19 cellular contexts compared by ENCODE assay signal in the genomic region with DNA sequence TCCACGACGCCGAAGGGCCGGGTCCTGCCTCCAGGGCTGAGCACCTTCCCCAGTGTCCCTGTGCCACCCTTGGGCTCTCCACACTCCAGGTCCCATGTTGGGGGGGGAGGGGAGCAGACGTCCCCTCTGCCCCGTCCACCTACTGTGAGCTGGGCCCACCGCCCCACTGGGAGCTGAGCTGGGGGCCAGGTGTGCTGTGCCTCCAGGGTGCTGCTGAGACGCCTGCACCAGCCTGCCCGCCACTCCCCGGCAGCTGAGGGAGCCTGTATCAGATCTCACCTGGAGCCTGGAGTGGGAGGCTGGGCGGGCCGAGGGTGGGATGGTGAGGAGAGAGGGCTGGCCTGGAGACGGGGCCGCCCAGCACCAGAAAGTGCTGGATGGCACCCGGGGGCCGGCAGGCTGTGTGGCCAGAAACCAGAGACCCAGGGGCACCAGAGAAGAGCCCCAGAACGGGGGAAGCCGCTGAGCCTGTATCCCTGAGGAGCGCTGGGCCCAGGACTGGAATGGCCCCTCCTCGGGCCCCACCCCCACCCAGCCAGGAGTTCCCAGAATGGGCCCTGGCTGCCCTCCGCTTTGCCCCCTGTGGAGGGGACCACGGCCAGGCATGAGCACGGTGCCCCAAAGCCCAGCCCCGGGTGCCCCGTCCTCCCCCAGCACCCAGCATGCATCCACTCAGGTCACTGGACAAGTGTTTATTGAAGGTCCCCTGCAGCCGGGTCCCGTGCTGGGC. TPM values are rescaled to one million over a fixed set of nuclear protein-coding genes. Genes with fewer than 3 reads are reported as not detected.
DNase-seq lines count a peak whose midpoint lies in the region; ATAC-seq, FAIRE-seq and TF ChIP-seq lines count a peak whose summit lies in the region.
"Had no signal": no experiment of that assay in that cellular context is flagged by ENCODE, and none has a peak within 500 bp of the region (broad histone marks: within the 10 kb centered on the region; RNA-seq: fewer than 3 reads in every experiment).

No MANE protein-coding gene starts in this region.

- H3K9me3 ChIP-seq in IMR-90 (ENCODE audit: control insufficient read depth, insufficient read depth, low read length) (no peaks in the 10 kb centered on the region), psoas muscle (no peaks in the 10 kb centered on the region), mesenchymal stem cell (ENCODE audit: control insufficient read depth, low read length) (no peaks in the 10 kb centered on the region)

- intact Hi-C loops in IMR-90 (cut with micrococcal nuclease) (no loop called here), psoas muscle (cut with DNase I) (no loop called here)

- ATAC-seq in IMR-90 (ENCODE audit: low read depth) (no peak), psoas muscle (no peak)
- ATAC-seq: effector memory CD8-positive, alpha-beta T cell had no signal

- no peaks in the 10 kb centered on the region for H4K20me1 ChIP-seq in IMR-90 (ENCODE audit: insufficient read depth, low read length)

- H3K4me3 ChIP-seq in IMR-90 (ENCODE audit: insufficient read depth, low read depth, low read length): no peak overlapping the region
- H3K4me3 ChIP-seq in epithelial cell of esophagus (ENCODE audit: low read length): no peak overlapping the region
- no peak overlapping the region for H3K4me3 ChIP-seq in psoas muscle
- H3K4me3 ChIP-seq in mesenchymal stem cell (ENCODE audit: insufficient read depth in 1 of 2, low read depth in 1 of 2, low read length in 2 of 2): no peak overlapping the region

- H3K4ac ChIP-seq in IMR-90 (ENCODE audit: low read depth, low read length) (no peak overlapping the region), mesenchymal stem cell (ENCODE audit: low read depth in 1 of 2, low read length in 2 of 2) (no peak overlapping the region)

- no peak for FAIRE-seq in H54 (lab: Jason Lieb, UNC)
- FAIRE-seq: GM18507, urothelium cell line had no signal

- H3K27ac ChIP-seq in IMR-90 (ENCODE audit: insufficient read depth, low read length) (no peak overlapping the region), psoas muscle (no peak overlapping the region), mesenchymal stem cell (ENCODE audit: low read length, poor library complexity, severe bottlenecking) (no peak overlapping the region)
- H3K27ac ChIP-seq: brain microvascular endothelial cell had no signal

- H4K91ac ChIP-seq in IMR-90 (ENCODE audit: insufficient read depth, low read depth, low read length): no peak overlapping the region
- no peak overlapping the region for H4K91ac ChIP-seq in mesenchymal stem cell (ENCODE audit: low read length)

- H4K8ac ChIP-seq in IMR-90 (ENCODE audit: low read depth in 2 of 2, low read length in 2 of 2) (no peak overlapping the region), mesenchymal stem cell (ENCODE audit: low read length) (no peak overlapping the region)

- no peak for TF ChIP-seq POLR2A in IMR-90 (IDR thresholded peaks at IDR 0.05; ENCODE audit: low read depth, low read length)
- TF ChIP-seq POLR2A in H54 (IDR thresholded peaks at IDR 0.05; ENCODE audit: low read depth, low read length): no peak

- no peak overlapping the region for H3K56ac ChIP-seq in IMR-90 (ENCODE audit: extremely low read depth, insufficient read depth, low read length)

- no peaks in the 10 kb centered on the region for H3K9me3 Mint-ChIP-seq in activated naive CD4-positive, alpha-beta T cell treated with anti-CD3 and anti-CD28 coated beads, Interleukin-2, amount 10 ng/mL, durations not matched to agents 7 days and 5 days
- H3K9me3 Mint-ChIP-seq: effector memory CD8-positive, alpha-beta T cell; neural crest cell; T-helper 2 cell treated with Interferon-gamma antibody and Interleukin-4, amounts not matched to agents 5 μg/mL and 100 μg/mL, for 36 hours had no signal

- H3K27me3 Mint-ChIP-seq in activated naive CD4-positive, alpha-beta T cell treated with anti-CD3 and anti-CD28 coated beads, Interleukin-2, amount 10 ng/mL, durations not matched to agents 7 days and 5 days: peaks cover 62% of the 10 kb centered on the region
- H3K27me3 Mint-ChIP-seq: effector memory CD8-positive, alpha-beta T cell had no signal

- H2BK12ac ChIP-seq in mesenchymal stem cell (ENCODE audit: low read length in 2 of 2): no peak overlapping the region

- H3K23ac ChIP-seq in IMR-90 (ENCODE audit: low read depth, low read length): no peak overlapping the region
- H3K23ac ChIP-seq in mesenchymal stem cell (ENCODE audit: low read length in 2 of 2): peak overlapping the region in 1 of 2 experiments; percentile 84

- H2BK120ac ChIP-seq in IMR-90 (ENCODE audit: low read depth, low read length) (no peak overlapping the region), mesenchymal stem cell (ENCODE audit: low read depth, low read length) (no peak overlapping the region)

- no peak overlapping the region for H3K4me3 Mint-ChIP-seq in activated naive CD4-positive, alpha-beta T cell treated with anti-CD3 and anti-CD28 coated beads, Interleukin-2, amount 10 ng/mL, durations not matched to agents 7 days and 5 days
- H3K4me3 Mint-ChIP-seq: effector memory CD8-positive, alpha-beta T cell; neural crest cell; T-helper 2 cell treated with Interferon-gamma antibody and Interleukin-4, amounts not matched to agents 5 μg/mL and 100 μg/mL, for 36 hours had no signal

- H3K27me3 ChIP-seq in IMR-90 (ENCODE audit: control insufficient read depth, insufficient read depth, low read length) (no peaks in the 10 kb centered on the region; the same call in 1 of the 2 replicates), psoas muscle (ENCODE audit: insufficient read depth in 3 of 3, low read length in 2 of 3) (peaks cover 0 to 53% (median 9%) of the 10 kb centered on the region in 3 donors), mesenchymal stem cell (ENCODE audit: control insufficient read depth in 1 of 2, insufficient read depth in 1 of 2, low read length in 2 of 2) (peaks cover 0 to 71% of the 10 kb centered on the region in 2 experiments)

- TF ChIP-seq CTCF in IMR-90 (conservative IDR thresholded peaks at IDR 0.05; ENCODE audit: low read depth, low read length): no peak
- TF ChIP-seq CTCF in epithelial cell of esophagus (IDR thresholded peaks at IDR 0.05; ENCODE audit: insufficient read depth, low read depth, low read length, missing control alignments): no peak
- TF ChIP-seq CTCF in psoas muscle (IDR thresholded peaks at IDR 0.05): no peak

- no peak for TF ChIP-seq RAD21 in IMR-90 (IDR thresholded peaks at IDR 0.05; ENCODE audit: low read length)

- CTCF ChIA-PET in activated naive CD4-positive, alpha-beta T cell treated with anti-CD3 and anti-CD28 coated beads, Interleukin-2, amount 10 ng/mL, durations not matched to agents 7 days and 5 days (lab: Charles Lee): no interaction called here
- CTCF ChIA-PET in IMR-90 (lab: Yijun Ruan, JAX): no interaction called here

- dilution Hi-C loops in IMR-90 (cut with HindIII; ENCODE audit: low sequenced_read_pairs, unreplicated experiment): no loop called here

- H3K36me3 Mint-ChIP-seq in activated naive CD4-positive, alpha-beta T cell treated with anti-CD3 and anti-CD28 coated beads, Interleukin-2, amount 10 ng/mL, durations not matched to agents 7 days and 5 days: no peaks in the 10 kb centered on the region

- no peak overlapping the region for H4K5ac ChIP-seq in IMR-90 (ENCODE audit: low read depth, low read length)

- H2BK5ac ChIP-seq in IMR-90 (ENCODE audit: low read depth, low read length, poor library complexity, severe bottlenecking): no peak overlapping the region
- no peak overlapping the region for H2BK5ac ChIP-seq in mesenchymal stem cell (ENCODE audit: low read depth, low read length, poor library complexity, severe bottlenecking)

- no peak overlapping the region for H2BK20ac ChIP-seq in IMR-90 (ENCODE audit: low read depth, low read length)

- H3K4me2 ChIP-seq in IMR-90 (ENCODE audit: low read depth, low read length) (no peak overlapping the region), mesenchymal stem cell (ENCODE audit: low read length, poor library complexity, severe bottlenecking) (no peak overlapping the region)

- no peak overlapping the region for H3K27ac Mint-ChIP-seq in activated naive CD4-positive, alpha-beta T cell treated with anti-CD3 and anti-CD28 coated beads, Interleukin-2, amount 10 ng/mL, durations not matched to agents 7 days and 5 days
- H3K27ac Mint-ChIP-seq: effector memory CD8-positive, alpha-beta T cell; T-helper 2 cell treated with Interferon-gamma antibody and Interleukin-4, amounts not matched to agents 5 μg/mL and 100 μg/mL, for 36 hours had no signal

- peaks cover 17% of the 10 kb centered on the region for H3K4me1 Mint-ChIP-seq in activated naive CD4-positive, alpha-beta T cell treated with anti-CD3 and anti-CD28 coated beads, Interleukin-2, amount 10 ng/mL, durations not matched to agents 7 days and 5 days

- H2AK5ac ChIP-seq in IMR-90 (ENCODE audit: low read depth, low read length) (no peak overlapping the region), mesenchymal stem cell (ENCODE audit: low read length, severe bottlenecking) (no peak overlapping the region)

- in situ Hi-C loops in IMR-90 (cut with MboI; ENCODE audit: low sequenced_read_pairs): no loop called here

- peak; percentile 21 for DNase-seq in activated naive CD4-positive, alpha-beta T cell treated with anti-CD3 and anti-CD28 coated beads, Interleukin-2, amount 10 ng/mL, durations not matched to agents 7 days and 5 days
- no peak for DNase-seq in activated naive CD4-positive, alpha-beta T cell treated with anti-CD3 and anti-CD28 coated beads, Interleukin-2, amount 50 U/mL, for 16 hours
- no peak for DNase-seq in IMR-90
- peak; percentile 49 for DNase-seq in epithelial cell of esophagus (ENCODE audit: low read depth)
- DNase-seq in psoas muscle: peak; percentile 19 to 44
- DNase-seq in mesenchymal stem cell: no peak
- DNase-seq in NCI-H1694 treated with DMSO at 0.1 percent for 48 hours (lab: John Stamatoyannopoulos, UW): no peak
- DNase-seq in H54 (ENCODE audit: insufficient read length, low spot score): no peak
- DNase-seq: activated gamma-delta T cell; brain microvascular endothelial cell; DMS 273 treated with DMSO at 0.1 percent for 48 hours; effector memory CD8-positive, alpha-beta T cell; SHP77; stimulated activated CD4-positive, alpha-beta T cell treated with anti-CD3 and anti-CD28 coated beads, Interleukin-4, amount 100 ng/mL, for 4 hours had no signal

- no peak overlapping the region for H3K9ac ChIP-seq in IMR-90 (ENCODE audit: low read depth, low read length)
- H3K9ac ChIP-seq in mesenchymal stem cell (ENCODE audit: low read length): no peak overlapping the region

- 80% methylated on average over 3 of the region's 27 CpGs; no CpG with 5 or more reads in 1 of the 2 experiments for WGBS in IMR-90 (ENCODE audit: extremely low coverage in 2 of 2, insufficient read length in 1 of 2), 2 experiments
- WGBS in psoas muscle, 3 donors: 86 to 88% (median 87%) methylated on average over 17 to 27 of the region's 27 CpGs
- WGBS in mesenchymal stem cell: 81% methylated on average over 27 of the region's 27 CpGs

- H2AFZ ChIP-seq in IMR-90 (replicated peaks; ENCODE audit: low read length, poor library complexity) (no peak overlapping the region), mesenchymal stem cell (ENCODE audit: low read depth, low read length) (no peak overlapping the region)

- H3K79me1 ChIP-seq in IMR-90 (ENCODE audit: low read depth in 1 of 2, low read length in 2 of 2): no peaks in the 10 kb centered on the region
- no peaks in the 10 kb centered on the region for H3K79me1 ChIP-seq in mesenchymal stem cell (replicated peaks; ENCODE audit: low read length, poor library complexity, severe bottlenecking)

- H2AK9ac ChIP-seq in IMR-90 (replicated peaks; ENCODE audit: low read depth, low read length, poor library complexity): peak overlapping the region; percentile 16

- H3K36me3 ChIP-seq in IMR-90 (ENCODE audit: control insufficient read depth, insufficient read depth, low read length): no peaks in the 10 kb centered on the region
- no peaks in the 10 kb centered on the region for H3K36me3 ChIP-seq in psoas muscle (ENCODE audit: insufficient read depth in 1 of 2, low read depth in 1 of 2)
- H3K36me3 ChIP-seq in mesenchymal stem cell (ENCODE audit: control insufficient read depth in 1 of 2, insufficient read depth in 2 of 2, low read depth in 1 of 2, low read length in 2 of 2): no peaks in the 10 kb centered on the region
- H3K36me3 ChIP-seq: brain microvascular endothelial cell had no signal

- no peaks in the 10 kb centered on the region for H3K9me1 ChIP-seq in IMR-90 (ENCODE audit: insufficient read depth, low read length)

- no peak overlapping the region for H3K14ac ChIP-seq in IMR-90 (replicated peaks; ENCODE audit: low read depth, low read length)
- no peak overlapping the region for H3K14ac ChIP-seq in mesenchymal stem cell (ENCODE audit: low read length in 2 of 2)

- H3K4me1 ChIP-seq in IMR-90 (ENCODE audit: control insufficient read depth, insufficient read depth, low read length) (peaks cover 3% of the 10 kb centered on the region; the same call in 1 of the 2 replicates), psoas muscle (peaks cover 10% of the 10 kb centered on the region), mesenchymal stem cell (ENCODE audit: control insufficient read depth, insufficient read depth, low read depth, low read length) (peaks cover 68% of the 10 kb centered on the region)

- H3K18ac ChIP-seq in IMR-90 (ENCODE audit: low read depth, low read length): no peak overlapping the region
- no peak overlapping the region for H3K18ac ChIP-seq in mesenchymal stem cell (ENCODE audit: low read depth in 1 of 2, low read length in 2 of 2)

- H2BK15ac ChIP-seq in IMR-90 (ENCODE audit: low read depth, low read length) (no peak overlapping the region), mesenchymal stem cell (ENCODE audit: low read depth, poor library complexity, severe bottlenecking) (no peak overlapping the region)

- POLR2A ChIA-PET in IMR-90 (lab: Charles Lee; ENCODE audit: unreplicated experiment): no interaction called here

- BruUV-seq in IMR-90 (replicated peaks; lab: Mats Ljungman, UMichigan): no TSS peak

RNA-seq across cellular contexts. Expression of a gene that starts 3.4 kb away (rescaled TPM):
- total RNA-seq in IMR-90 (2012; rRNA removed) (0.18 TPM in 1 of 2 replicates, not detected in the other), psoas muscle (under 1 TPM in 1 of 4 donors, not detected in 3; 0.27 TPM)
- polyA plus RNA-seq in IMR-90 (2012; rRNA removed) (1.0 and 1.2 TPM in 2 replicates), psoas muscle (under 1 TPM; 0.04 to 0.76 (median 0.13) TPM)
- 0.23 and 0.65 TPM in 2 replicates for polyA plus RNA-seq in IMR-90 (2012; cell fraction: cytosol; rRNA removed)
- 4.4 and 10.1 TPM in 2 replicates for polyA plus RNA-seq in IMR-90 (2012; cell fraction: nucleus; rRNA removed; ENCODE audit: low replicate concordance)
- polyA plus RNA-seq in mesenchymal stem cell (2013, experiment 1 of 2): not detected
- not detected for polyA plus RNA-seq in mesenchymal stem cell (2013, experiment 2 of 2)
- total RNA-seq: neural crest cell had no signal

RNA-seq across cellular contexts. Expression of a gene that starts 11.0 kb away (rescaled TPM):
- not detected in 2 replicates for total RNA-seq in IMR-90 (2012; rRNA removed)
- 0.15 and 0.44 TPM in 2 replicates for polyA plus RNA-seq in IMR-90 (2012; rRNA removed)
- polyA plus RNA-seq in IMR-90 (2012; cell fraction: cytosol; rRNA removed): 0.23 and 0.40 TPM in 2 replicates
- 0.63 and 1.3 TPM in 2 replicates for polyA plus RNA-seq in IMR-90 (2012; cell fraction: nucleus; rRNA removed; ENCODE audit: low replicate concordance)
- 1 to 10 TPM; 1.4 to 4.6 (median 3.7) TPM for total RNA-seq in psoas muscle
- 1 to 10 TPM; 1.7 to 3.8 (median 2.6) TPM for polyA plus RNA-seq in psoas muscle
- 0.04 TPM for polyA plus RNA-seq in mesenchymal stem cell (2013, experiment 1 of 2)
- polyA plus RNA-seq in mesenchymal stem cell (2013, experiment 2 of 2): 0.05 TPM

RNA-seq across cellular contexts. Expression of a gene that starts 28.8 kb away (rescaled TPM):
- total RNA-seq in IMR-90 (2012; rRNA removed) (57.0 and 69.4 TPM in 2 replicates), psoas muscle (100 to 1,000 TPM in 1 of 4 donors, 10 to 100 TPM in 3; 70.6 to 109 (median 82.5) TPM)
- polyA plus RNA-seq in IMR-90 (2012; rRNA removed) (250 and 252 TPM in 2 replicates), psoas muscle (100 to 1,000 TPM in 2 of 3 donors, 10 to 100 TPM in 1; 67.5 to 129 (median 108) TPM)
- 292 and 384 TPM in 2 replicates for polyA plus RNA-seq in IMR-90 (2012; cell fraction: cytosol; rRNA removed)
- 224 and 287 TPM in 2 replicates for polyA plus RNA-seq in IMR-90 (2012; cell fraction: nucleus; rRNA removed; ENCODE audit: low replicate concordance)
- polyA plus RNA-seq in mesenchymal stem cell (2013, experiment 1 of 2): 239 TPM
- 241 TPM for polyA plus RNA-seq in mesenchymal stem cell (2013, experiment 2 of 2)

RNA-seq across cellular contexts. Expression of a gene that starts 29.0 kb away (rescaled TPM):
- total RNA-seq in IMR-90 (2012; rRNA removed) (12.2 and 18.3 TPM in 2 replicates), psoas muscle (10 to 100 TPM in 3 of 4 donors, 1 to 10 TPM in 1; 8.9 to 13.7 (median 11.1) TPM)
- polyA plus RNA-seq in IMR-90 (2012; rRNA removed) (23.0 and 29.2 TPM in 2 replicates), psoas muscle (10 to 100 TPM in 2 of 3 donors, 1 to 10 TPM in 1; 7.7 to 30.3 (median 15.6) TPM)
- polyA plus RNA-seq in IMR-90 (2012; cell fraction: cytosol; rRNA removed): 24.3 and 37.0 TPM in 2 replicates
- polyA plus RNA-seq in IMR-90 (2012; cell fraction: nucleus; rRNA removed; ENCODE audit: low replicate concordance): 10.2 and 16.5 TPM in 2 replicates
- polyA plus RNA-seq in mesenchymal stem cell (2013, experiment 1 of 2): 24.3 TPM
- 24.2 TPM for polyA plus RNA-seq in mesenchymal stem cell (2013, experiment 2 of 2)

RNA-seq across cellular contexts. Expression of a gene that starts 29.3 kb away (rescaled TPM):
- total RNA-seq in IMR-90 (2012; rRNA removed): not detected in 2 replicates
- not detected in 2 replicates for polyA plus RNA-seq in IMR-90 (2012; rRNA removed)
- polyA plus RNA-seq in IMR-90 (2012; cell fraction: cytosol; rRNA removed): not detected in 2 replicates
- not detected in 2 replicates for polyA plus RNA-seq in IMR-90 (2012; cell fraction: nucleus; rRNA removed; ENCODE audit: low replicate concordance)
- under 1 TPM in 1 of 4 donors, not detected in 3; 0.27 TPM for total RNA-seq in psoas muscle
- under 1 TPM; 0.03 to 0.10 (median 0.10) TPM for polyA plus RNA-seq in psoas muscle
- not detected for polyA plus RNA-seq in mesenchymal stem cell (2013, experiment 1 of 2)
- polyA plus RNA-seq in mesenchymal stem cell (2013, experiment 2 of 2): not detected
- total RNA-seq: liver, neural crest cell had no signal
- polyA plus RNA-seq: liver had no signal

Comparison
In these comparisons a context has a peak if more than half of its experiments do, and no peak if none do; other contexts are left out.
1. DNase-seq: peak in activated naive CD4-positive, alpha-beta T cell treated with anti-CD3 and anti-CD28 coated beads, Interleukin-2, amount 10 ng/mL, durations not matched to agents 7 days and 5 days (single experiment), epithelial cell of esophagus (single experiment) and psoas muscle (2 of 2); none in activated naive CD4-positive, alpha-beta T cell treated with anti-CD3 and anti-CD28 coated beads, Interleukin-2, amount 50 U/mL, for 16 hours (single experiment), IMR-90 (single experiment), mesenchymal stem cell (single experiment), NCI-H1694 treated with DMSO at 0.1 percent for 48 hours (single experiment) and H54 (single experiment).